Comparison of ENCODE assay signal across 8 cellular contexts in the genomic region with DNA sequence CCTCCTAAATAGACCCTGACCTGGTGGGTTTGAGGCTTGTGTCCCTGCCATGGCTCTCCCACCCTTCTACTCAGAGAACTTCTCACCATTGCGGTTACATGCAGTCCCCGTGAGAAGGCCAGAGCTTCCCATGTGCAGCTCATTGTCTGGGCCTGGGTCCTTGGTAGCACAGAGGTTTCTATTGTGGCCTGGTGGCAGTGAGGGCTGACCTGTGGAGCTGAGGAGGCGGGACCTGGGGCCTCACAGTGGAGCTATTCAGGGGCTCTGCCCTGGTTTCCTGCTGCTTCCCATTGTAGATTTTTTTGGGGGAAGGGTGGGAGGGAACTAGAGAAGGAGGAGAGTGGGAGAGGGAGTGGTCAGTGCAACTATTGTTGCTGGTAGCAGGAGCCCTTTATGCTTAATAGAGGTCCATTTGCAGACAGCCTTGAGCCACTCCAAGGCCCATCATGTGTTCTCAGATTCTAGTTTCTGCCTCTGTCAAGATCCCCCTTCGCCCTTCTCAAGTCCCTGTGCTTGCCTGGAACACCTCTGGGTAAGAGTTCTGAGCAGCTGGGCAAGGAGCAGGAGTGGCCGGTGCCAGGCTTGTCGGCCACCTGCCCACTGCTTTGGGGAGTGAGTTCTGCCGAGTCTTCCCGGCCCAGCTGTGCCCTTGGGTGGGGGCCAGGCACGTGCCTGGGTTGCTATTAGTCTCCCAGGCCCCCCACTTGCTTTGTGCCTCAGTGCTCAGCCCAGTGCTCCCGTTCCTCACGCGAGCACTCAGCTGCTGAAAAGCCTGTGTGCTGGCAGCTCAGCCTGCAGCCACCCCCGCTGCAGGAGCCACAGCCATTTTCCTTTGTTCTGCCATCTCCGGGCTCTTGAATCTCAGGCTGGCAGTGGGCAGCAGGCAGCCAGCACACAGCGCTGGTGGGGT. TPM values are rescaled to one million over a fixed set of nuclear protein-coding genes. Genes with fewer than 3 reads are reported as not detected.
DNase-seq lines count a peak whose midpoint lies in the region; ATAC-seq and TF ChIP-seq lines count a peak whose summit lies in the region.

No MANE protein-coding gene starts in this region.

- ATAC-seq in HG02588 (IDR thresholded peaks at IDR 0.05; ENCODE audit: unreplicated experiment), result no peak

- peak overlapping the region; percentile 8 for H3K4me3 ChIP-seq in retinal pigment epithelial cell (ENCODE audit: low read length)

- DNase-seq in AG08396 (ENCODE audit: low spot score) (peak; percentile 52), HT1080 (ENCODE audit: low read depth) (peak; percentile 38), hippocampal formation (lab: John Stamatoyannopoulos, UW) (peak; percentile 77 to 78), retinal pigment epithelial cell (ENCODE audit: low read depth) (no peak), GM10266 (ENCODE audit: extremely low spot score) (no peak), NCI-H128 (lab: John Stamatoyannopoulos, UW; ENCODE audit: unreplicated experiment) (no peak)
- peak; percentile 39 for DNase-seq in activated naive CD4-positive, alpha-beta T cell treated with anti-CD3 and anti-CD28 coated beads, Interleukin-2, amount 50 U/mL, for 16 hours

- TF ChIP-seq CTCF in retinal pigment epithelial cell (conservative IDR thresholded peaks at IDR 0.05; ENCODE audit: low read depth, low read length) (no peak), GM10266 (IDR thresholded peaks at IDR 0.05; ENCODE audit: control insufficient read depth, insufficient read depth, low read depth, missing control alignments) (no peak)

RNA-seq across cellular contexts. Expression of gene TSPAN14, which starts 10.7 kb away (rescaled TPM):
- total RNA-seq in HT1080 (2014; rRNA removed; shearing (Covaris generic)), result 26.8 and 43.1 TPM in 2 replicates
- 103 and 107 TPM in 2 replicates for polyA plus RNA-seq in HT1080 (2015; cell fraction: cytosol; rRNA removed)
- polyA plus RNA-seq in HT1080 (2015; cell fraction: nucleus; rRNA removed), result 81.8 and 97.5 TPM in 2 replicates

RNA-seq across cellular contexts. Expression of gene PRXL2A, which starts 56.5 kb away (rescaled TPM):
- total RNA-seq in HT1080 (2014; rRNA removed; shearing (Covaris generic)), result 0.07 and 0.39 TPM in 2 replicates
- polyA plus RNA-seq in HT1080 (2015; cell fraction: cytosol; rRNA removed), result 0.24 TPM in 2 replicates
- polyA plus RNA-seq in HT1080 (2015; cell fraction: nucleus; rRNA removed), result not detected in 2 replicates

Comparison
In these comparisons a context has a peak if more than half of its experiments do, and no peak if none do; other contexts are left out.
1. DNase-seq: peak in AG08396 (single experiment), HT1080 (single experiment), activated naive CD4-positive, alpha-beta T cell treated with anti-CD3 and anti-CD28 coated beads, Interleukin-2, amount 50 U/mL, for 16 hours (single experiment) and hippocampal formation (2 of 2); none in retinal pigment epithelial cell (single experiment), GM10266 (single experiment) and NCI-H128 (single experiment).